ENCODE assay signal across 8 cellular contexts in genomic region chrX:136909119-136909705, GRCh38. TPM values are rescaled to one million over a fixed set of nuclear protein-coding genes. Genes with fewer than 3 reads are reported as not detected.
DNase-seq lines count a peak whose midpoint lies in the region; ATAC-seq and TF ChIP-seq lines count a peak whose summit lies in the region.

No MANE protein-coding gene starts in this region.

- WGBS in H9 (ENCODE audit: extremely low coverage, insufficient read length, low lambda C conversion rate): no CpG with 5 or more reads among the region's 47 CpGs
- no CpG with 5 or more reads among the region's 47 CpGs for WGBS in gastroesophageal sphincter (ENCODE audit: low coverage in 1 of 2), 2 donors
- WGBS in suprapubic skin: 31% methylated on average over 20 of the region's 47 CpGs

- H2AFZ ChIP-seq in H9 (ENCODE audit: low read length) (no peak overlapping the region), MM.1S (ENCODE audit: low read length) (peak overlapping the region; percentile 91)

- H3K4me3 Mint-ChIP-seq in H9: peak overlapping the region; percentile 80 to 91

- H3K23ac ChIP-seq in H9 (ENCODE audit: insufficient read length, low read depth, low read length): no peak overlapping the region

- H3K18ac ChIP-seq in H9 (ENCODE audit: insufficient read length, low read depth, low read length): no peak overlapping the region

- H3K4ac ChIP-seq in H9 (ENCODE audit: low read depth, low read length): no peak overlapping the region

- H4K20me1 ChIP-seq in H9 (ENCODE audit: control insufficient read depth, insufficient read depth, insufficient read length): no peaks in the 10 kb centered on the region
- H4K20me1 ChIP-seq in MM.1S (ENCODE audit: insufficient read depth, low read length): no peaks in the 10 kb centered on the region

- H4K5ac ChIP-seq in H9 (ENCODE audit: insufficient read length, low read depth, low read length): no peak overlapping the region

- H3K27me3 Mint-ChIP-seq in H9 (ENCODE audit: low read depth): no peaks in the 10 kb centered on the region; the same call in 1 of the 2 replicates

- peaks cover 2 to 8% of the 10 kb centered on the region in 2 experiments; a peak in 2 of 4 replicates for H3K4me1 Mint-ChIP-seq in H9

- no peak overlapping the region for H3K27ac ChIP-seq in H9 (ENCODE audit: insufficient read length, low read depth, low read length)
- H3K27ac ChIP-seq in MM.1S (ENCODE audit: low read length): peak overlapping the region; percentile 63; the same call in 1 of the 2 replicates
- H3K27ac ChIP-seq in SJSA1: peak overlapping the region; percentile 65
- H3K27ac ChIP-seq in gastroesophageal sphincter: peak overlapping the region; percentile 70 to 92 (median 87)
- peak overlapping the region; percentile 91 for H3K27ac ChIP-seq in suprapubic skin

- H3K9me3 ChIP-seq in H9 (ENCODE audit: control insufficient read depth, low read depth, low read length): peaks cover 14% of the 10 kb centered on the region
- H3K9me3 ChIP-seq in MM.1S (replicated peaks; ENCODE audit: insufficient read depth, low read length): no peaks in the 10 kb centered on the region
- no peaks in the 10 kb centered on the region for H3K9me3 ChIP-seq in SJSA1 (replicated peaks)
- no peaks in the 10 kb centered on the region for H3K9me3 ChIP-seq in gastroesophageal sphincter
- H3K9me3 ChIP-seq in suprapubic skin: no peaks in the 10 kb centered on the region

- H3K36me3 ChIP-seq in MM.1S (replicated peaks; ENCODE audit: insufficient read depth, low read length) (no peaks in the 10 kb centered on the region), SJSA1 (no peaks in the 10 kb centered on the region), gastroesophageal sphincter (no peaks in the 10 kb centered on the region), suprapubic skin (no peaks in the 10 kb centered on the region)

- no peak overlapping the region for H4K8ac ChIP-seq in H9 (replicated peaks; ENCODE audit: insufficient read length, low read depth, low read length)

- no peak overlapping the region for H2BK5ac ChIP-seq in H9 (ENCODE audit: insufficient read length, low read length)

- no peak for TF ChIP-seq CTCF in H9 (conservative IDR thresholded peaks at IDR 0.05)
- TF ChIP-seq CTCF in MM.1S (IDR thresholded peaks at IDR 0.05; ENCODE audit: low read length): no peak
- TF ChIP-seq CTCF in gastroesophageal sphincter (IDR thresholded peaks at IDR 0.05): no peak
- TF ChIP-seq CTCF in suprapubic skin (IDR thresholded peaks at IDR 0.05): no peak

- H3K27me3 ChIP-seq in H9 (ENCODE audit: insufficient read depth, low read length) (no peaks in the 10 kb centered on the region), MM.1S (replicated peaks; ENCODE audit: insufficient read depth, low read length) (no peaks in the 10 kb centered on the region), SJSA1 (replicated peaks) (no peaks in the 10 kb centered on the region), gastroesophageal sphincter (no peaks in the 10 kb centered on the region), suprapubic skin (no peaks in the 10 kb centered on the region)

- H3K79me1 ChIP-seq in H9 (ENCODE audit: insufficient read depth, low read depth, low read length, poor library complexity, severe bottlenecking): no peaks in the 10 kb centered on the region

- H3K4me1 ChIP-seq in H9 (ENCODE audit: insufficient read depth, low read length) (no peaks in the 10 kb centered on the region; the same call in 1 of the 2 replicates), MM.1S (ENCODE audit: low read length) (0 out of 2 replicates have a peak, but pooled peaks cover 13% of the 10 kb centered on the region), SJSA1 (replicated peaks) (peaks cover 8% of the 10 kb centered on the region), gastroesophageal sphincter (peaks cover 0 to 16% (median 0%) of the 10 kb centered on the region in 3 donors), suprapubic skin (peaks cover 6% of the 10 kb centered on the region)

- no peak overlapping the region for H2AK5ac ChIP-seq in H9 (ENCODE audit: insufficient read length, low read length)

- no peak for TF ChIP-seq POLR2A in gastroesophageal sphincter (IDR thresholded peaks at IDR 0.05)
- TF ChIP-seq POLR2A in suprapubic skin (IDR thresholded peaks at IDR 0.05): no peak

- peaks cover 19% of the 10 kb centered on the region for H3F3A ChIP-seq in MM.1S (ENCODE audit: insufficient read depth, low read length)

- ATAC-seq in gastroesophageal sphincter: peak; percentile 84

- no peak overlapping the region for H2BK120ac ChIP-seq in H9 (ENCODE audit: low read depth, low read length, poor library complexity, severe bottlenecking)

- H2BK20ac ChIP-seq in H9 (ENCODE audit: low read depth, low read length, poor library complexity, severe bottlenecking): no peak overlapping the region

- H3K79me2 ChIP-seq in H9 (ENCODE audit: insufficient read depth, low read length): no peaks in the 10 kb centered on the region
- H3K79me2 ChIP-seq in MM.1S (ENCODE audit: low read length): no peaks in the 10 kb centered on the region

- H3T11ph ChIP-seq in H9 (ENCODE audit: low read length): no peak overlapping the region

- peaks cover 62 to 72% of the 10 kb centered on the region in 2 experiments for H3K9me3 Mint-ChIP-seq in H9

- H3K36me3 Mint-ChIP-seq in H9 (ENCODE audit: insufficient read depth in 1 of 3, low read depth in 3 of 3): peaks cover 0 to 4% (median 0%) of the 10 kb centered on the region in 3 experiments; a peak in 3 of 7 replicates

- H3K4me2 ChIP-seq in H9 (ENCODE audit: insufficient read depth, insufficient read length, low read length) (peak overlapping the region; percentile 30), MM.1S (ENCODE audit: low read depth, low read length) (peak overlapping the region; percentile 79)

- H3K27ac Mint-ChIP-seq in H9: peak overlapping the region; percentile 92 to 95 (median 95); a peak in 4 of 7 replicates

- H2BK15ac ChIP-seq in H9 (ENCODE audit: low read depth, low read length): no peak overlapping the region

- no peaks in the 10 kb centered on the region for H3K9me2 ChIP-seq in MM.1S (replicated peaks; ENCODE audit: insufficient read depth, low read length)

- no peak overlapping the region for H2BK12ac ChIP-seq in H9 (ENCODE audit: insufficient read length, low read depth, low read length)

- H3K9ac ChIP-seq in H9 (ENCODE audit: extremely low read depth, insufficient read length, low read length) (peak overlapping the region; percentile 36), MM.1S (ENCODE audit: low read length) (peak overlapping the region; percentile 59)

- TF ChIP-seq EP300 in gastroesophageal sphincter (IDR thresholded peaks at IDR 0.05) (no peak), suprapubic skin (IDR thresholded peaks at IDR 0.05) (no peak)

- no peak overlapping the region for H3K14ac ChIP-seq in H9 (ENCODE audit: insufficient read depth, low read length)

- H3K56ac ChIP-seq in H9 (ENCODE audit: insufficient read length, low read depth, low read length): no peak overlapping the region

- peaks cover 4% of the 10 kb centered on the region for H3K23me2 ChIP-seq in H9 (ENCODE audit: insufficient read length, low read depth, low read length, poor library complexity, severe bottlenecking)

- no peak overlapping the region for H4K91ac ChIP-seq in H9 (ENCODE audit: insufficient read length, low read depth, low read length)

- H3K4me3 ChIP-seq in MM.1S (ENCODE audit: low read length) (peak overlapping the region; percentile 70), SJSA1 (peak overlapping the region; percentile 55), gastroesophageal sphincter (peak overlapping the region; percentile 57 to 70), suprapubic skin (peak overlapping the region; percentile 64)

- peak; percentile 76 for DNase-seq in ELR (ENCODE audit: low read depth)
- peak; percentile 83 for DNase-seq in H9
- peak; percentile 72 for DNase-seq in MM.1S
- peak; percentile 72 to 75 for DNase-seq in SJSA1 (ENCODE audit: low read depth in 1 of 2, low spot score in 2 of 2)
- peak; percentile 76 for DNase-seq in activated naive CD4-positive, alpha-beta T cell treated with Interleukin-2 at 50 U/mL for 16 hours
- peak in 55 of 56 donors; percentile 7 to 80 (median 62) for DNase-seq in nucleus accumbens (lab: John Stamatoyannopoulos, UW)
- DNase-seq in suprapubic skin (ENCODE audit: low spot score in 2 of 2): peak; percentile 86 to 89

RNA-seq across cellular contexts. Expression of gene RBMX, which starts 28.7 kb away (rescaled TPM):
- 409 and 414 TPM in 2 replicates for total RNA-seq in H9 (2021)
- 393 and 472 TPM in 2 replicates for total RNA-seq in SJSA1 (2014; rRNA removed; shearing (Covaris generic))
- 100 to 1,000 TPM; 158 to 329 (median 317) TPM for total RNA-seq in gastroesophageal sphincter
- total RNA-seq in suprapubic skin: 100 to 1,000 TPM; 171 to 353 (median 231) TPM
